8 cellular contexts compared by ENCODE assay signal in the genomic region with DNA sequence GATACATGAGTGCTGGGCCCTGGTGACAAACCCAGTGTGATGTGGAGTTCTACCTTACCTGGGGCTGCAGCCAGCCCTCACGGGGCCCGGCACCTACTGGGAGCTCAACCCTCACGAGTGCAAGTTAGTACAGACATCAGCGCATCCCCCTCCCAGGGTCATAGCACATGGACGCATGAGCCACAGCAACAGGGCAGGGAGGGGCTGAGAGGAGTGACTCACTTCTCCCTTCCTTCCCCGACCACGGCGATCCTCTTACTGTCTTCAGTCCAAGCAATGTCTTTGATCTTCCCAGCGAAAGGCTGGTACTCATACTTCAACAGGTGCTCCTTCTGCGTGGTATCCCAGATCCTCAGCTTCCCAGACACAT. TPM values are rescaled to one million over a fixed set of nuclear protein-coding genes. Genes with fewer than 3 reads are reported as not detected.
A peak's percentile ranks its signal among the peaks of the same experiment; 100 is the strongest.
DNase-seq lines count a peak whose midpoint lies in the region; ATAC-seq and TF ChIP-seq lines count a peak whose summit lies in the region.
"Had no signal": no experiment of that assay in that cellular context is flagged by ENCODE, and none has a peak within 500 bp of the region (broad histone marks: within the 10 kb centered on the region; RNA-seq: fewer than 3 reads in every experiment).

No MANE protein-coding gene starts in this region.

- H3K4me2 ChIP-seq in Karpas-422 (ENCODE audit: low read depth, low read length, poor library complexity, severe bottlenecking): no peak overlapping the region

- H3K4me3 Mint-ChIP-seq in T-helper 2 cell treated with Interferon-gamma antibody and Interleukin-4, amounts not matched to agents 5 μg/mL and 100 μg/mL, for 36 hours: peak overlapping the region; percentile 24
- no peak overlapping the region for H3K4me3 Mint-ChIP-seq in dendritic cell treated with granulocyte-macrophage colony-stimulating factor and Interleukin-4, amounts not matched to agents 40 ng/mL and 50 ng/mL, for 4 days

- TF ChIP-seq CTCF in spleen (IDR thresholded peaks at IDR 0.05 in 8 of 11, conservative IDR thresholded peaks at IDR 0.05 in 3 of 11): no peak

- H3K4me1 ChIP-seq in spleen (peaks cover 43 to 100% (median 91%) of the 10 kb centered on the region in 6 donors), Karpas-422 (ENCODE audit: low read length) (no peaks in the 10 kb centered on the region)

- H3K4me3 ChIP-seq in spleen (no peak overlapping the region), Karpas-422 (ENCODE audit: low read length) (no peak overlapping the region)
- H3K4me3 ChIP-seq: left lung had no signal

- DNase-seq in HCEC 1CT (peak; percentile 61), spleen (no peak), middle frontal gyrus (ENCODE audit: extremely low spot score, low spot score) (no peak), Karpas-422 (no peak)
- peak; percentile 47 for DNase-seq in T-helper 2 cell treated with Interferon-gamma antibody and Interleukin-4, amounts not matched to agents 5 μg/mL and 100 μg/mL, for 36 hours (ENCODE audit: low spot score)

- WGBS in spleen, 5 donors: 63 to 88% (median 72%) methylated on average over 3 to 10 of the region's 10 CpGs

- no peaks in the 10 kb centered on the region for H3K27me3 Mint-ChIP-seq in T-helper 2 cell treated with Interferon-gamma antibody and Interleukin-4, amounts not matched to agents 5 μg/mL and 100 μg/mL, for 36 hours (ENCODE audit: low read depth)
- no peaks in the 10 kb centered on the region for H3K27me3 Mint-ChIP-seq in dendritic cell treated with granulocyte-macrophage colony-stimulating factor and Interleukin-4, amounts not matched to agents 40 ng/mL and 50 ng/mL, for 4 days

- H3K9ac ChIP-seq in Karpas-422 (ENCODE audit: low read length): no peak overlapping the region

- peaks cover 48% of the 10 kb centered on the region; the same call in 1 of the 2 replicates for H4K20me1 ChIP-seq in Karpas-422 (ENCODE audit: insufficient read depth, low read depth, low read length)

- ATAC-seq in GM19452 (IDR thresholded peaks at IDR 0.05; ENCODE audit: unreplicated experiment): no peak
- ATAC-seq: left lung had no signal

- H3K9me3 Mint-ChIP-seq in T-helper 2 cell treated with Interferon-gamma antibody and Interleukin-4, amounts not matched to agents 5 μg/mL and 100 μg/mL, for 36 hours: no peaks in the 10 kb centered on the region
- no peaks in the 10 kb centered on the region for H3K9me3 Mint-ChIP-seq in dendritic cell treated with granulocyte-macrophage colony-stimulating factor and Interleukin-4, amounts not matched to agents 40 ng/mL and 50 ng/mL, for 4 days

- H3K27me3 ChIP-seq in spleen (replicated peaks in 1 of 7) (no peaks in the 10 kb centered on the region), Karpas-422 (ENCODE audit: low read length) (no peaks in the 10 kb centered on the region)
- H3K27me3 ChIP-seq: left lung had no signal

- TF ChIP-seq POLR2A in spleen (IDR thresholded peaks at IDR 0.05): no peak

- peaks cover 89% of the 10 kb centered on the region for H3K4me1 Mint-ChIP-seq in T-helper 2 cell treated with Interferon-gamma antibody and Interleukin-4, amounts not matched to agents 5 μg/mL and 100 μg/mL, for 36 hours (ENCODE audit: low read depth)
- peaks cover 100% of the 10 kb centered on the region for H3K4me1 Mint-ChIP-seq in dendritic cell treated with granulocyte-macrophage colony-stimulating factor and Interleukin-4, amounts not matched to agents 40 ng/mL and 50 ng/mL, for 4 days (ENCODE audit: low read depth)

- intact Hi-C loops in dendritic cell treated with granulocyte-macrophage colony-stimulating factor and Interleukin-4, amounts not matched to agents 40 ng/mL and 50 ng/mL, for 4 days (cut with micrococcal nuclease): no loop called here
- intact Hi-C loops in spleen (cut with DNase I; ENCODE audit: low total_unique reads): no loop called here

- H2AFZ ChIP-seq in Karpas-422 (ENCODE audit: low read length): no peak overlapping the region

- no peaks in the 10 kb centered on the region for H3K9me2 ChIP-seq in Karpas-422 (replicated peaks; ENCODE audit: insufficient read depth, low read length)

- H3K79me2 ChIP-seq in Karpas-422 (ENCODE audit: low read length): peaks cover 51% of the 10 kb centered on the region

- H3K27ac ChIP-seq in spleen: peak overlapping the region in 5 of 8 donors; percentile 22 to 83 (median 53)
- H3K27ac ChIP-seq in Karpas-422 (ENCODE audit: low read length): no peak overlapping the region

- H3K27ac Mint-ChIP-seq in T-helper 2 cell treated with Interferon-gamma antibody and Interleukin-4, amounts not matched to agents 5 μg/mL and 100 μg/mL, for 36 hours: peak overlapping the region; percentile 65
- peak overlapping the region; percentile 93 for H3K27ac Mint-ChIP-seq in dendritic cell treated with granulocyte-macrophage colony-stimulating factor and Interleukin-4, amounts not matched to agents 40 ng/mL and 50 ng/mL, for 4 days

- H3K36me3 Mint-ChIP-seq in T-helper 2 cell treated with Interferon-gamma antibody and Interleukin-4, amounts not matched to agents 5 μg/mL and 100 μg/mL, for 36 hours (ENCODE audit: low read depth): peaks cover 88% of the 10 kb centered on the region
- peaks cover 99% of the 10 kb centered on the region for H3K36me3 Mint-ChIP-seq in dendritic cell treated with granulocyte-macrophage colony-stimulating factor and Interleukin-4, amounts not matched to agents 40 ng/mL and 50 ng/mL, for 4 days (ENCODE audit: low read depth)

- H3K9me3 ChIP-seq in spleen (no peaks in the 10 kb centered on the region), Karpas-422 (ENCODE audit: low read length) (no peaks in the 10 kb centered on the region)
- H3K9me3 ChIP-seq: left lung had no signal

- H3K36me3 ChIP-seq in spleen (peaks cover 2 to 100% (median 87%) of the 10 kb centered on the region in 6 donors), Karpas-422 (ENCODE audit: insufficient read depth, low read length) (peaks cover 9% of the 10 kb centered on the region)

RNA-seq across cellular contexts. Expression of a gene that starts 17.8 kb away (rescaled TPM):
- 100 to 1,000 TPM; 124 to 377 (median 192) TPM for total RNA-seq in spleen
- 100 to 1,000 TPM in 1 of 3 donors, 10 to 100 TPM in 2; 56.6 to 105 (median 84.0) TPM for polyA plus RNA-seq in spleen
- total RNA-seq in Karpas-422 (2014; rRNA removed; shearing (Covaris generic); ENCODE audit: low replicate concordance): 67.5 and 116 TPM in 2 replicates

Comparison
In these comparisons a context has a peak if more than half of its experiments do, and no peak if none do; other contexts are left out.
1. DNase-seq: peak in HCEC 1CT (single experiment) and T-helper 2 cell treated with Interferon-gamma antibody and Interleukin-4, amounts not matched to agents 5 μg/mL and 100 μg/mL, for 36 hours (single experiment); none in spleen (single experiment), middle frontal gyrus (single experiment) and Karpas-422 (single experiment).